8 cellular contexts compared by ENCODE assay signal in the genomic region with DNA sequence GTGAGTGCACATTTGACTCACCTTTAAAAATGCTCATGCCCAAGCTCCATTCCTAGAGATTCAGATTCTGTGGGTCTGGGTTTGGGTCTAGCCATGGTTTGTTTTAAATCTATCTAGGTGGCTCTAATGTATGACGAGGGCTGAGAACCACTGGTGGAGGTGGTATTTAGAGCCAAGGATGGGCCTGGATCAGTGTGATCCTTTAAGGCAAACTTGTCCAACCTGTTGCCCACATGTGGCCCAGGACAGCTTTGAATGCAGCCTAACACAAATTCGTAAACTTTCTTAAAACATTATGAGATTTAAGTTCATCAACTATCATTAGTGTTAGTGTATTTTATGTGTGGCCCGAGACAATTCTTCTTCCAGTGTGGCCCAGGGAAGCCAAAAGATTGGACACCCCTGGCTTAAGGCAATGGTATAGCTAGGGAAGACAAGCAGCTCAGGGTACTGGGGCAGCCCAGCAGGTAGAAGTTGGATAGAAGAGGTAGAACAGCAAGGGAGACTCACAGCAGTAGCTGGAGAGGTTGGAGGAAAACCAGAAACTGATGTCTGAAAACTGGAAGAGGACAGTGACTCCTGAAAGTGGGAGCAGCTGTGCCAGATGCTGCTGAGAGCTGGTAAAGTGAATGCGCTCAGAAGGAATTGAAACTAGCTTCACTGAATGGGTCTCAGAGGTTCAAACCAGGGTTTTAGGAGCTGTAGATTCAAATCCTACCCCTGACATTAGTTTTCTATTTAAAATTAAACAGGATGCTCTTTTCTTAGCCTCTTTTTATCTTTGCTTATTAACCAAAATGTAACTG. TPM values are rescaled to one million over a fixed set of nuclear protein-coding genes. Genes with fewer than 3 reads are reported as not detected.
DNase-seq lines count a peak whose midpoint lies in the region; ATAC-seq and TF ChIP-seq lines count a peak whose summit lies in the region.

No MANE protein-coding gene starts in this region.

- TF ChIP-seq CTCF in GM23338 (conservative IDR thresholded peaks at IDR 0.05; ENCODE audit: low read depth in 2 of 2) (no peak), left lung (IDR thresholded peaks at IDR 0.05) (no peak), lower leg skin (IDR thresholded peaks at IDR 0.05) (no peak)

- peak overlapping the region; percentile 12; the same call in 1 of the 3 replicates for H3K4me3 Mint-ChIP-seq in GM23338
- no peak overlapping the region for H3K4me3 Mint-ChIP-seq in activated naive CD8-positive, alpha-beta T cell treated with anti-CD3 and anti-CD28 coated beads, Interleukin-2, amount 50 U/mL, for 24 hours

- H3K36me3 ChIP-seq in GM23338 (ENCODE audit: insufficient read depth) (no peaks in the 10 kb centered on the region), left lung (no peaks in the 10 kb centered on the region), stomach smooth muscle (ENCODE audit: control insufficient read depth in 2 of 2, insufficient read depth in 2 of 2, low read length in 2 of 2) (no peaks in the 10 kb centered on the region)

- no peaks in the 10 kb centered on the region for H3K36me3 Mint-ChIP-seq in GM23338 (ENCODE audit: low read depth)
- H3K36me3 Mint-ChIP-seq in activated naive CD8-positive, alpha-beta T cell treated with anti-CD3 and anti-CD28 coated beads, Interleukin-2, amount 50 U/mL, for 24 hours (ENCODE audit: low read depth) = no peaks in the 10 kb centered on the region

- H3K27ac Mint-ChIP-seq in GM23338 = peak overlapping the region; percentile 75
- H3K27ac Mint-ChIP-seq in activated naive CD8-positive, alpha-beta T cell treated with anti-CD3 and anti-CD28 coated beads, Interleukin-2, amount 50 U/mL, for 24 hours = peak overlapping the region; percentile 5

- no peak for TF ChIP-seq POLR2A in lower leg skin (IDR thresholded peaks at IDR 0.05)

- H3K9ac ChIP-seq in stomach smooth muscle (ENCODE audit: low read length in 2 of 2) = no peak overlapping the region

- H3K27me3 ChIP-seq in GM23338 (ENCODE audit: insufficient read depth) = no peaks in the 10 kb centered on the region
- H3K27me3 ChIP-seq in left lung = no peaks in the 10 kb centered on the region
- H3K27me3 ChIP-seq in stomach smooth muscle (ENCODE audit: control insufficient read depth in 1 of 2, insufficient read depth in 2 of 2, low read length in 2 of 2) = no peaks in the 10 kb centered on the region

- intact Hi-C loops in left lung (cut with DNase I) (no loop called here), lower leg skin (cut with DNase I; ENCODE audit: low total_unique reads) (no loop called here)

- H3K4me1 ChIP-seq in GM23338 (ENCODE audit: insufficient read depth) (peaks cover 57% of the 10 kb centered on the region), left lung (peaks cover 54 to 99% of the 10 kb centered on the region in 2 donors), stomach smooth muscle (ENCODE audit: control insufficient read depth, insufficient read depth, low read length) (peaks cover 52% of the 10 kb centered on the region)

- H3F3A ChIP-seq in GM23338 (replicated peaks; ENCODE audit: low read depth) = 0 out of 2 replicates have a peak, but pooled peaks cover 2% of the 10 kb centered on the region

- no peaks in the 10 kb centered on the region for H3K9me3 ChIP-seq in left lung
- no peaks in the 10 kb centered on the region for H3K9me3 ChIP-seq in stomach smooth muscle (ENCODE audit: control insufficient read depth in 2 of 2, low read length in 2 of 2)

- H3K27ac ChIP-seq in GM23338 (ENCODE audit: low read depth) (peak overlapping the region; percentile 84), left lung (peak overlapping the region; percentile 67 to 76), stomach smooth muscle (ENCODE audit: low read length) (peak overlapping the region; percentile 1)

- no peak overlapping the region for H2AFZ ChIP-seq in GM23338

- peak overlapping the region; percentile 15; the same call in 1 of the 2 replicates for H3K4me3 ChIP-seq in GM23338
- peak overlapping the region in 1 of 2 donors; percentile 6 for H3K4me3 ChIP-seq in left lung
- H3K4me3 ChIP-seq in stomach smooth muscle (ENCODE audit: low read length in 2 of 2) = no peak overlapping the region
- no peak overlapping the region for H3K4me3 ChIP-seq in lower leg skin (ENCODE audit: low read depth, poor library complexity, severe bottlenecking)

- H3K79me2 ChIP-seq in GM23338 (replicated peaks; ENCODE audit: insufficient read depth) = peaks cover 92% of the 10 kb centered on the region

- peaks cover 6% of the 10 kb centered on the region for H4K20me1 ChIP-seq in GM23338 (replicated peaks; ENCODE audit: insufficient read depth)

- DNase-seq in GM23338 (ENCODE audit: low spot score) (no peak), left lung (no peak), DMS 273 treated with DMSO at 0.1 percent for 48 hours (lab: John Stamatoyannopoulos, UW) (no peak), NCI-H2081 (lab: John Stamatoyannopoulos, UW) (no peak), lower leg skin (ENCODE audit: low spot score in 2 of 2) (no peak)
- DNase-seq in activated naive CD8-positive, alpha-beta T cell treated with anti-CD3 and anti-CD28 coated beads, Interleukin-2, amount 50 U/mL, for 24 hours = no peak

- no peaks in the 10 kb centered on the region for H3K9me3 Mint-ChIP-seq in GM23338
- H3K9me3 Mint-ChIP-seq in activated naive CD8-positive, alpha-beta T cell treated with anti-CD3 and anti-CD28 coated beads, Interleukin-2, amount 50 U/mL, for 24 hours = no peaks in the 10 kb centered on the region

- peaks cover 52% of the 10 kb centered on the region for H3K4me1 Mint-ChIP-seq in GM23338
- H3K4me1 Mint-ChIP-seq in activated naive CD8-positive, alpha-beta T cell treated with anti-CD3 and anti-CD28 coated beads, Interleukin-2, amount 50 U/mL, for 24 hours = peaks cover 83% of the 10 kb centered on the region

- peak; percentile 54 for ATAC-seq in GM23338
- ATAC-seq in activated naive CD8-positive, alpha-beta T cell treated with anti-CD3 and anti-CD28 coated beads, Interleukin-2, amount 50 U/mL, for 24 hours = no peak
- peak; percentile 5 for ATAC-seq in left lung
- ATAC-seq in HG02938 (IDR thresholded peaks at IDR 0.05; ENCODE audit: unreplicated experiment) = no peak

- WGBS in lower leg skin, 2 donors = 56 to 70% methylated on average over 4 of the region's 4 CpGs

- peaks cover 2% of the 10 kb centered on the region for H3K27me3 Mint-ChIP-seq in GM23338 (ENCODE audit: insufficient read depth, low read depth, poor library complexity)
- H3K27me3 Mint-ChIP-seq in activated naive CD8-positive, alpha-beta T cell treated with anti-CD3 and anti-CD28 coated beads, Interleukin-2, amount 50 U/mL, for 24 hours = no peaks in the 10 kb centered on the region

- no peaks in the 10 kb centered on the region for H3K9me2 ChIP-seq in GM23338 (ENCODE audit: insufficient read depth)

- H3K4me2 ChIP-seq in GM23338 = peak overlapping the region; percentile 61

TF ChIP-seq in GM23338, 12 proteins besides CTCF, POLR2A, EP300 and RAD21:
- TF ChIP-seq STAT1 (IDR thresholded peaks at IDR 0.05; ENCODE audit: unreplicated experiment) = no peak
- TF ChIP-seq JUNB (IDR thresholded peaks at IDR 0.05; ENCODE audit: unreplicated experiment) = no peak
- TF ChIP-seq, protein P1, sequence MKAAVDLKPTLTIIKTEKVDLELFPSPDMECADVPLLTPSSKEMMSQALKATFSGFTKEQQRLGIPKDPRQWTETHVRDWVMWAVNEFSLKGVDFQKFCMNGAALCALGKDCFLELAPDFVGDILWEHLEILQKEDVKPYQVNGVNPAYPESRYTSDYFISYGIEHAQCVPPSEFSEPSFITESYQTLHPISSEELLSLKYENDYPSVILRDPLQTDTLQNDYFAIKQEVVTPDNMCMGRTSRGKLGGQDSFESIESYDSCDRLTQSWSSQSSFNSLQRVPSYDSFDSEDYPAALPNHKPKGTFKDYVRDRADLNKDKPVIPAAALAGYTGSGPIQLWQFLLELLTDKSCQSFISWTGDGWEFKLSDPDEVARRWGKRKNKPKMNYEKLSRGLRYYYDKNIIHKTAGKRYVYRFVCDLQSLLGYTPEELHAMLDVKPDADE (IDR thresholded peaks at IDR 0.05) = no peak
- no peak for TF ChIP-seq ZNF331 (CRISPR knock-in tag; IDR thresholded peaks at IDR 0.05; ENCODE audit: low read depth)

RNA-seq across cellular contexts. Expression of a gene that starts 18.2 kb away (rescaled TPM):
- total RNA-seq in GM23338 (2014; rRNA removed; shearing (Covaris generic)) = 126 and 144 TPM in 2 replicates
- 119 and 126 TPM in 2 replicates for polyA plus RNA-seq in GM23338 (2016; fragmentation: Nextera tagmentation; extraction: Ambion mirVana)
- total RNA-seq in left lung (100 to 1,000 TPM; 262 to 265 TPM), lower leg skin (100 to 1,000 TPM; 102 to 153 (median 135) TPM)

Comparison
In these comparisons a context has a peak if more than half of its experiments do, and no peak if none do; other contexts are left out.
1. ATAC-seq: peak in GM23338 (single experiment) and left lung (single experiment); none in activated naive CD8-positive, alpha-beta T cell treated with anti-CD3 and anti-CD28 coated beads, Interleukin-2, amount 50 U/mL, for 24 hours (single experiment) and HG02938 (single experiment).
2. H3K27ac ChIP-seq: peak in every context shown above with its lines; median percentile 84 in GM23338; 72 in left lung; 1 in stomach smooth muscle.